ENCODE assay signal across 9 cellular contexts in the genomic region with DNA sequence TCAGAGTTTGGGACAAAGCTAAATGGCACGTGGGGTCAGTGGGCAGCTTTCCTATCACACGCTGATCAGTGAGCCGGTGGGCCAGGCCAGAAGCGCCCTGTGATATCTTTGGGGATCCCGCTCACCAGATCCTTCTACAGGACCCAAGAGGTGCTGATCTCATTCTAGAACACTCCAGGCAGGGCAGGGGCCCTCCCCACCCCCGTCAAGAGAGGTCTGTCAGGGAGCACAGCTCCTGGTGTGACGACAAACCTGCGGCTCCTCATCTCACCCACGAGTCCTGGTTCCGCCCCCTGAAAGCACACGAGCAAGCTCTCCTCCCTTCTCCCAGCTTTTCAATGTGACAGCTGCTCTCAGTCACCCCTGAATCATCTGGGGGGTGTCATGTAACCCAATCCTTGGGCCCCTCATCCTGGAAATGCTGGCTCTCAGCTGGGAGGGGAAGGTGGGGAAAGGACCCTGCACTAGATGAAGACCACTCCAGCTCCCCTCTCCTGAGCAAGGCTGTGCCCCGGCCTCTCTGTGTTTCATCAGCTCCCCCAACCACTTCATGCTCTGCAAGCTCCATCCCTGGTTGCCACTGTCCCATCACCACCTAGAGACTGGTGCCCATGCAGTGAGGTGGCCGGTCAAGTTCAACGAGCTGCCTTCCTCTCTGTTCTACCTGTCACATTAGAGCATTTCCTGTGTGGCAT. TPM values are rescaled to one million over a fixed set of nuclear protein-coding genes. Genes with fewer than 3 reads are reported as not detected.
DNase-seq lines count a peak whose midpoint lies in the region; ATAC-seq and TF ChIP-seq lines count a peak whose summit lies in the region.
"Had no signal": no experiment of that assay in that cellular context is flagged by ENCODE, and none has a peak within 500 bp of the region (broad histone marks: within the 10 kb centered on the region; RNA-seq: fewer than 3 reads in every experiment).

No MANE protein-coding gene starts in this region.

- H3K27me3 ChIP-seq in GM23248 (replicated peaks; ENCODE audit: insufficient read depth) (no peaks in the 10 kb centered on the region), esophagus squamous epithelium (no peaks in the 10 kb centered on the region)

- no peak overlapping the region for H3K4me2 ChIP-seq in GM23248 (ENCODE audit: unreplicated experiment)

- H3K79me2 ChIP-seq in GM23248 (ENCODE audit: insufficient read depth) = peaks cover 80% of the 10 kb centered on the region

- no peaks in the 10 kb centered on the region for H4K20me1 ChIP-seq in GM23248 (ENCODE audit: insufficient read depth)

- peak overlapping the region; percentile 71 for H3K27ac Mint-ChIP-seq in WTC11

- H3K4me3 ChIP-seq in GM23248 (no peak overlapping the region), esophagus squamous epithelium (peak overlapping the region in 1 of 4 donors; percentile 86)

- intact Hi-C loops in esophagus squamous epithelium (cut with DNase I) = no loop called here

- 0 out of 2 replicates have a peak overlapping the region, but pooled peaks have one; percentile 5 for H3K9ac ChIP-seq in GM23248

- DNase-seq in GM23248 (peak; percentile 60), WTC11 (ENCODE audit: low spot score) (no peak), esophagus squamous epithelium (lab: John Stamatoyannopoulos, UW) (no peak), globus pallidus (ENCODE audit: low spot score) (no peak), HPDE6-E6E7 (ENCODE audit: extremely low spot score) (no peak), NCI-H526 treated with DMSO at 0.1 percent for 48 hours (lab: John Stamatoyannopoulos, UW) (no peak)
- DNase-seq in stimulated activated CD4-positive, alpha-beta T cell treated with anti-CD3 and anti-CD28 coated beads, Interleukin-1b, Interleukin-23, amount 100 ng/mL, for 48 hours = peak; percentile 65
- DNase-seq: heart right ventricle had no signal

- ATAC-seq in WTC11 (no peak), HG02870 (IDR thresholded peaks at IDR 0.05; ENCODE audit: unreplicated experiment) (no peak)

- no peaks in the 10 kb centered on the region for H3K9me2 ChIP-seq in GM23248 (ENCODE audit: insufficient read depth)

- peaks cover 21% of the 10 kb centered on the region for H3K4me1 Mint-ChIP-seq in WTC11

- no peaks in the 10 kb centered on the region; the same call in none of the 2 replicates for H3K36me3 Mint-ChIP-seq in WTC11

- H3K9me3 ChIP-seq in GM23248 (ENCODE audit: low read depth) = no peaks in the 10 kb centered on the region
- H3K9me3 ChIP-seq in esophagus squamous epithelium = no peaks in the 10 kb centered on the region
- H3K9me3 ChIP-seq: heart right ventricle had no signal

- H3K36me3 ChIP-seq in GM23248 (ENCODE audit: low read depth) = no peaks in the 10 kb centered on the region
- peaks cover 4 to 27% (median 11%) of the 10 kb centered on the region in 3 donors for H3K36me3 ChIP-seq in esophagus squamous epithelium

- no peak overlapping the region for H2AFZ ChIP-seq in GM23248

- peak overlapping the region; percentile 27; the same call in 1 of the 2 replicates for H3K27ac ChIP-seq in GM23248
- H3K27ac ChIP-seq in esophagus squamous epithelium = peak overlapping the region; percentile 30 to 99 (median 98)

- TF ChIP-seq CTCF in WTC11 (IDR thresholded peaks at IDR 0.05) = no peak
- TF ChIP-seq CTCF in esophagus squamous epithelium (IDR thresholded peaks at IDR 0.05) = no peak

- 0 out of 2 replicates have a peak, but pooled peaks cover 4% of the 10 kb centered on the region for H3F3A ChIP-seq in GM23248 (ENCODE audit: insufficient read depth)

- in situ Hi-C loops in GM23248 (cut with MboI) = no loop called here

- no peaks in the 10 kb centered on the region for H3K9me3 Mint-ChIP-seq in WTC11

- CTCF ChIA-PET in WTC11 (lab: Charles Lee) = interaction anchor here (0.6 to 3.7 kb wide), 6 partner anchors 20 to 280 kb away, joined by 3 to 12 read pairs (median 3); no protein-coding TSS in a partner anchor

- no peaks in the 10 kb centered on the region for H3K27me3 Mint-ChIP-seq in WTC11 (ENCODE audit: low read depth)

- H3K4me1 ChIP-seq in GM23248 (ENCODE audit: insufficient read depth) = peaks cover 24% of the 10 kb centered on the region
- peaks cover 29 to 55% (median 33%) of the 10 kb centered on the region in 3 donors for H3K4me1 ChIP-seq in esophagus squamous epithelium

- POLR2A ChIA-PET in WTC11 (lab: Charles Lee) = interaction anchor here (0.5 kb wide), 1 partner anchor 207 kb away, joined by 3 read pairs; no protein-coding TSS in a partner anchor

- peak overlapping the region; percentile 100; the same call in 1 of the 2 replicates for H3K4me3 Mint-ChIP-seq in WTC11

- TF ChIP-seq POLR2A in esophagus squamous epithelium (IDR thresholded peaks at IDR 0.05) = no peak

- 75 to 82% methylated on average over 2 to 8 of the region's 14 CpGs for WGBS in GM23248 (ENCODE audit: low coverage in 1 of 2, low lambda C conversion rate in 2 of 2, missing lambda C conversion rate in 2 of 2), 2 experiments
- WGBS in esophagus squamous epithelium, 2 donors = 65% methylated on average over 8 of the region's 14 CpGs; no CpG with 5 or more reads in 1 of the 2 donors

TF ChIP-seq in WTC11, 78 proteins besides CTCF, POLR2A, EP300 and RAD21 (continues in another document):
- no peak for TF ChIP-seq NR2C2 (CRISPR knock-in tag; IDR thresholded peaks at IDR 0.05)
- TF ChIP-seq, protein P1, sequence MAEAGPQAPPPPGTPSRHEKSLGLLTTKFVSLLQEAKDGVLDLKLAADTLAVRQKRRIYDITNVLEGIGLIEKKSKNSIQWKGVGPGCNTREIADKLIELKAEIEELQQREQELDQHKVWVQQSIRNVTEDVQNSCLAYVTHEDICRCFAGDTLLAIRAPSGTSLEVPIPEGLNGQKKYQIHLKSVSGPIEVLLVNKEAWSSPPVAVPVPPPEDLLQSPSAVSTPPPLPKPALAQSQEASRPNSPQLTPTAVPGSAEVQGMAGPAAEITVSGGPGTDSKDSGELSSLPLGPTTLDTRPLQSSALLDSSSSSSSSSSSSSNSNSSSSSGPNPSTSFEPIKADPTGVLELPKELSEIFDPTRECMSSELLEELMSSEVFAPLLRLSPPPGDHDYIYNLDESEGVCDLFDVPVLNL (CRISPR knock-in tag; IDR thresholded peaks at IDR 0.05; ENCODE audit: borderline replicate concordance, low read depth) = no peak
- TF ChIP-seq CREM (CRISPR knock-in tag; IDR thresholded peaks at IDR 0.05) = no peak
- no peak for TF ChIP-seq CREB1 (CRISPR knock-in tag; IDR thresholded peaks at IDR 0.05)
- no peak for TF ChIP-seq JUN (CRISPR knock-in tag; IDR thresholded peaks at IDR 0.05)
- TF ChIP-seq, protein P2, sequence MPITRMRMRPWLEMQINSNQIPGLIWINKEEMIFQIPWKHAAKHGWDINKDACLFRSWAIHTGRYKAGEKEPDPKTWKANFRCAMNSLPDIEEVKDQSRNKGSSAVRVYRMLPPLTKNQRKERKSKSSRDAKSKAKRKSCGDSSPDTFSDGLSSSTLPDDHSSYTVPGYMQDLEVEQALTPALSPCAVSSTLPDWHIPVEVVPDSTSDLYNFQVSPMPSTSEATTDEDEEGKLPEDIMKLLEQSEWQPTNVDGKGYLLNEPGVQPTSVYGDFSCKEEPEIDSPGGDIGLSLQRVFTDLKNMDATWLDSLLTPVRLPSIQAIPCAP (CRISPR knock-in tag; IDR thresholded peaks at IDR 0.05) = no peak
- no peak for TF ChIP-seq TCF7 (CRISPR knock-in tag; IDR thresholded peaks at IDR 0.05; ENCODE audit: low read depth)
- TF ChIP-seq SMAD4 (CRISPR knock-in tag; IDR thresholded peaks at IDR 0.05) = no peak
- TF ChIP-seq, protein P3, sequence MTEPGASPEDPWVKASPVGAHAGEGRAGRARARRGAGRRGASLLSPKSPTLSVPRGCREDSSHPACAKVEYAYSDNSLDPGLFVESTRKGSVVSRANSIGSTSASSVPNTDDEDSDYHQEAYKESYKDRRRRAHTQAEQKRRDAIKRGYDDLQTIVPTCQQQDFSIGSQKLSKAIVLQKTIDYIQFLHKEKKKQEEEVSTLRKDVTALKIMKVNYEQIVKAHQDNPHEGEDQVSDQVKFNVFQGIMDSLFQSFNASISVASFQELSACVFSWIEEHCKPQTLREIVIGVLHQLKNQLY (CRISPR knock-in tag; IDR thresholded peaks at IDR 0.05) = no peak
- no peak for TF ChIP-seq ZNF416 (CRISPR knock-in tag; IDR thresholded peaks at IDR 0.05)
- TF ChIP-seq ZBTB21 (CRISPR knock-in tag; IDR thresholded peaks at IDR 0.05; ENCODE audit: borderline replicate concordance) = no peak

RNA-seq across cellular contexts. Expression of a gene that starts 4.6 kb away (rescaled TPM):
- total RNA-seq in GM23248 (2014; rRNA removed; shearing (Covaris generic)) = 24.0 and 26.4 TPM in 2 replicates
- 12.5 and 12.6 TPM in 2 replicates for polyA plus RNA-seq in GM23248 (2016; fragmentation: Nextera tagmentation; extraction: Ambion mirVana)
- total RNA-seq in WTC11 (2021) = 121 to 130 TPM (median 125 TPM) in 3 replicates
- 10 to 100 TPM; 22.2 to 54.0 (median 37.0) TPM for total RNA-seq in esophagus squamous epithelium

RNA-seq across cellular contexts. Expression of a gene that starts 5.6 kb away (rescaled TPM):
- total RNA-seq in GM23248 (2014; rRNA removed; shearing (Covaris generic)) = 7.6 and 9.9 TPM in 2 replicates
- polyA plus RNA-seq in GM23248 (2016; fragmentation: Nextera tagmentation; extraction: Ambion mirVana) = 8.5 and 10.0 TPM in 2 replicates
- total RNA-seq in WTC11 (2021) (8.4 to 12.3 TPM (median 10.1 TPM) in 3 replicates), esophagus squamous epithelium (1 to 10 TPM; 2.5 to 4.1 (median 3.8) TPM)

RNA-seq across cellular contexts. Expression of a gene that starts 22.5 kb away (rescaled TPM):
- total RNA-seq in GM23248 (2014; rRNA removed; shearing (Covaris generic)) = 0.11 TPM in 1 of 2 replicates, not detected in the other
- not detected in 2 replicates for polyA plus RNA-seq in GM23248 (2016; fragmentation: Nextera tagmentation; extraction: Ambion mirVana)
- 14.0 to 18.6 TPM (median 16.2 TPM) in 3 replicates for total RNA-seq in WTC11 (2021)
- 1 to 10 TPM in 2 of 4 donors, under 1 TPM in 1, not detected in 1; 0.45 to 7.6 (median 3.1) TPM for total RNA-seq in esophagus squamous epithelium

RNA-seq across cellular contexts. Expression of a gene that starts 32.2 kb away (rescaled TPM):
- total RNA-seq in GM23248 (2014; rRNA removed; shearing (Covaris generic)) = 105 and 154 TPM in 2 replicates
- polyA plus RNA-seq in GM23248 (2016; fragmentation: Nextera tagmentation; extraction: Ambion mirVana) = 161 and 166 TPM in 2 replicates
- total RNA-seq in WTC11 (2021) (97.1 to 107 TPM (median 101 TPM) in 3 replicates), esophagus squamous epithelium (10 to 100 TPM; 42.5 to 92.5 (median 87.6) TPM)

RNA-seq across cellular contexts. Expression of a gene that starts 40.9 kb away (rescaled TPM):
- total RNA-seq in GM23248 (2014; rRNA removed; shearing (Covaris generic)) = 2.8 TPM in 1 of 2 replicates, not detected in the other
- polyA plus RNA-seq in GM23248 (2016; fragmentation: Nextera tagmentation; extraction: Ambion mirVana) = 0.43 and 0.45 TPM in 2 replicates
- total RNA-seq in WTC11 (2021) = 52.1 to 66.9 TPM (median 65.3 TPM) in 3 replicates
- total RNA-seq in esophagus squamous epithelium = 10 to 100 TPM in 1 of 4 donors, 1 to 10 TPM in 3; 3.9 to 18.3 (median 7.6) TPM

Comparison
In these comparisons a context has a peak if more than half of its experiments do, and no peak if none do; other contexts are left out.
1. DNase-seq: peak in GM23248 (single experiment) and stimulated activated CD4-positive, alpha-beta T cell treated with anti-CD3 and anti-CD28 coated beads, Interleukin-1b, Interleukin-23, amount 100 ng/mL, for 48 hours (single experiment); none in WTC11 (single experiment), esophagus squamous epithelium (single experiment), globus pallidus (single experiment), HPDE6-E6E7 (single experiment) and NCI-H526 treated with DMSO at 0.1 percent for 48 hours (single experiment).